Comparison of ENCODE assay signal across 35 cellular contexts in genomic region chr1:108151548-108151947, GRCh38. TPM values are rescaled to one million over a fixed set of nuclear protein-coding genes. Genes with fewer than 3 reads are reported as not detected.
DNase-seq lines count a peak whose midpoint lies in the region; ATAC-seq and TF ChIP-seq lines count a peak whose summit lies in the region.
"Had no signal": no experiment of that assay in that cellular context is flagged by ENCODE, and none has a peak within 500 bp of the region (broad histone marks: within the 10 kb centered on the region; RNA-seq: fewer than 3 reads in every experiment).

No MANE protein-coding gene starts in this region.

- no peak overlapping the region for H3K4me3 Mint-ChIP-seq in naive thymus-derived CD4-positive, alpha-beta T cell
- H3K4me3 Mint-ChIP-seq: B cell; CD14-positive monocyte; CD4-positive, alpha-beta memory T cell; CD4-positive, alpha-beta T cell; CD4-positive, CD25-positive, alpha-beta regulatory T cell; CD8-positive, alpha-beta memory T cell; CD8-positive, alpha-beta T cell had no signal

- H3K4me2 ChIP-seq in SK-N-SH: no peak overlapping the region
- H3K4me2 ChIP-seq: A549, BLaER1 had no signal

- H3K9ac ChIP-seq in SK-N-SH: no peak overlapping the region
- H3K9ac ChIP-seq: BLaER1; BLaER1 treated with 17β-estradiol and CSF1 and Interleukin-3, amounts not matched to agents 10 nM and 100 nM had no signal

- peaks cover 9 to 45% (median 41%) of the 10 kb centered on the region in 5 donors for H3K36me3 Mint-ChIP-seq in naive thymus-derived CD4-positive, alpha-beta T cell

- H3K27me3 Mint-ChIP-seq in naive thymus-derived CD4-positive, alpha-beta T cell: no peaks in the 10 kb centered on the region
- H3K27me3 Mint-ChIP-seq: B cell; CD4-positive, alpha-beta memory T cell; CD4-positive, alpha-beta T cell; CD4-positive, CD25-positive, alpha-beta regulatory T cell; CD8-positive, alpha-beta memory T cell had no signal

- no peaks in the 10 kb centered on the region for H3K27me3 ChIP-seq in SK-N-SH (ENCODE audit: insufficient read depth)
- no peaks in the 10 kb centered on the region for H3K27me3 ChIP-seq in Panc1 (ENCODE audit: control insufficient read depth, insufficient read depth, low read length)
- H3K27me3 ChIP-seq in dorsolateral prefrontal cortex: no peaks in the 10 kb centered on the region
- no peaks in the 10 kb centered on the region for H3K27me3 ChIP-seq in naive thymus-derived CD4-positive, alpha-beta T cell (ENCODE audit: control insufficient read depth in 2 of 2, insufficient read depth in 2 of 2, low read length in 2 of 2)
- H3K27me3 ChIP-seq: BE2C; BLaER1; BLaER1 treated with 17β-estradiol and CSF1 and Interleukin-3, amounts not matched to agents 10 nM and 100 nM had no signal

- POLR2A ChIA-PET in SK-N-SH (lab: Yijun Ruan, JAX): no interaction called here
- POLR2A ChIA-PET in HEK293 (lab: Yijun Ruan, JAX): no interaction called here
- POLR2A ChIA-PET in Panc1 (lab: Charles Lee): no interaction called here
- POLR2A ChIA-PET in naive thymus-derived CD4-positive, alpha-beta T cell (lab: Charles Lee): no interaction called here

- H3K9me3 ChIP-seq in SK-N-SH (no peaks in the 10 kb centered on the region), HEK293 (ENCODE audit: control insufficient read depth, insufficient read depth, low read depth, low read length) (no peaks in the 10 kb centered on the region), Panc1 (ENCODE audit: control insufficient read depth, insufficient read depth, low read depth, low read length) (no peaks in the 10 kb centered on the region)
- H3K9me3 ChIP-seq in naive thymus-derived CD4-positive, alpha-beta T cell (ENCODE audit: control insufficient read depth in 2 of 3, low read length in 3 of 3): no peaks in the 10 kb centered on the region
- H3K9me3 ChIP-seq: A549, BE2C, Caco-2 had no signal

- in situ Hi-C loops in Panc1 (cut with HindIII; ENCODE audit: low pct_unique_long_range_greater_than_20kb, low sequenced_read_pairs): no loop called here

- H3K79me2 ChIP-seq in SK-N-SH (ENCODE audit: insufficient read depth): peaks cover 3% of the 10 kb centered on the region; the same call in 1 of the 2 replicates

- H2AFZ ChIP-seq in SK-N-SH (ENCODE audit: low read depth): no peak overlapping the region

- TF ChIP-seq CTCF in SK-N-SH (IDR thresholded peaks at IDR 0.05) (no peak), HEK293 (tag by site-specific recombination; IDR thresholded peaks at IDR 0.05) (no peak), Panc1 (IDR thresholded peaks at IDR 0.05) (no peak), dorsolateral prefrontal cortex (IDR thresholded peaks at IDR 0.05 in 54 of 56, conservative IDR thresholded peaks at IDR 0.05 in 2 of 56; ENCODE audit: low read depth in 1 of 56, partially characterized antibody in 56 of 56) (no peak)

- intact Hi-C loops in Panc1 (cut with micrococcal nuclease; ENCODE audit: unreplicated experiment) (no loop called here), dorsolateral prefrontal cortex (cut with DNase I) (no loop called here)
- intact Hi-C loops in naive thymus-derived CD4-positive, alpha-beta T cell (cut with micrococcal nuclease): no loop called here

- H3K36me3 ChIP-seq in SK-N-SH (replicated peaks in 1 of 2; ENCODE audit: control insufficient read depth in 1 of 2, insufficient read depth in 2 of 2, low read length in 1 of 2) (peaks cover 44 to 65% of the 10 kb centered on the region in 2 experiments), HEK293 (ENCODE audit: control insufficient read depth in 2 of 2, insufficient read depth in 1 of 2, low read length in 2 of 2) (peaks cover 19 to 74% of the 10 kb centered on the region in 2 experiments), Panc1 (ENCODE audit: control insufficient read depth, insufficient read depth, low read length) (peaks cover 6% of the 10 kb centered on the region)
- peaks cover 0 to 18% (median 0%) of the 10 kb centered on the region in 3 experiments for H3K36me3 ChIP-seq in naive thymus-derived CD4-positive, alpha-beta T cell (ENCODE audit: control insufficient read depth in 2 of 3, insufficient read depth in 3 of 3, low read length in 3 of 3)
- H3K36me3 ChIP-seq: BE2C had no signal

- H3F3A ChIP-seq in SK-N-SH (replicated peaks; ENCODE audit: insufficient read depth): peaks cover 7% of the 10 kb centered on the region

- H3K27ac Mint-ChIP-seq in naive thymus-derived CD4-positive, alpha-beta T cell: no peak overlapping the region
- H3K27ac Mint-ChIP-seq: B cell; CD14-positive monocyte; CD4-positive, alpha-beta memory T cell; CD4-positive, alpha-beta T cell; CD4-positive, CD25-positive, alpha-beta regulatory T cell; CD8-positive, alpha-beta memory T cell; CD8-positive, alpha-beta T cell had no signal

- H3K4me1 ChIP-seq in SK-N-SH (ENCODE audit: control insufficient read depth in 1 of 2, insufficient read depth in 2 of 2, low read depth in 1 of 2, low read length in 1 of 2) (no peaks in the 10 kb centered on the region; a peak in 1 of 4 replicates), HEK293 (ENCODE audit: control insufficient read depth, insufficient read depth, low read length) (no peaks in the 10 kb centered on the region), Panc1 (ENCODE audit: control insufficient read depth, insufficient read depth, low read length) (no peaks in the 10 kb centered on the region)
- no peaks in the 10 kb centered on the region for H3K4me1 ChIP-seq in naive thymus-derived CD4-positive, alpha-beta T cell (ENCODE audit: control insufficient read depth in 2 of 2, insufficient read depth in 2 of 2, low read length in 2 of 2)
- H3K4me1 ChIP-seq: A549, BE2C, BLaER1, Caco-2 had no signal

- DNase-seq in SK-N-SH (no peak), Panc1 (ENCODE audit: low read depth, low spot score) (no peak), dorsolateral prefrontal cortex (no peak), NCI-H2107 treated with DMSO at 0.1 percent for 48 hours (lab: John Stamatoyannopoulos, UW; ENCODE audit: unreplicated experiment) (no peak)
- DNase-seq in naive thymus-derived CD4-positive, alpha-beta T cell: no peak
- DNase-seq: 8988T; ACHN; AML-193; BE2C; C1 segment of cervical spinal cord; Caco-2; Calu3; CD4-positive, alpha-beta memory T cell; CD4-positive, alpha-beta T cell; CD4-positive, CD25-positive, alpha-beta regulatory T cell; CD8-positive, alpha-beta memory T cell; CD8-positive, alpha-beta T cell; COR-L47; DMS 273 treated with DMSO at 0.1 percent for 48 hours; DMS153; DMS53; DMS79; DMS79 treated with DMSO at 0.1 percent for 48 hours; DND-41; EL had no signal

- TF ChIP-seq EP300 in SK-N-SH (IDR thresholded peaks at IDR 0.05; ENCODE audit: borderline replicate concordance in 1 of 2, low read depth in 1 of 2, low read length in 1 of 2) (no peak), Ishikawa (IDR thresholded peaks at IDR 0.05; ENCODE audit: borderline replicate concordance) (no peak)

- CTCF ChIA-PET in SK-N-SH (lab: Yijun Ruan, JAX): interaction anchor here (1.4 to 1.7 kb wide), 3 partner anchors 13 to 369 kb away, joined by 4 to 7 read pairs (median 5); no protein-coding TSS in a partner anchor
- CTCF ChIA-PET in HEK293 (lab: Yijun Ruan, JAX): interaction anchor here (1.0 to 1.2 kb wide), 2 partner anchors 22 to 493 kb away, joined by 3 read pairs; no protein-coding TSS in a partner anchor
- CTCF ChIA-PET in Panc1 (lab: Charles Lee): no interaction called here
- CTCF ChIA-PET in naive thymus-derived CD4-positive, alpha-beta T cell (lab: Charles Lee): no interaction called here

- H3K4me1 Mint-ChIP-seq in naive thymus-derived CD4-positive, alpha-beta T cell: no peaks in the 10 kb centered on the region
- H3K4me1 Mint-ChIP-seq: B cell; CD14-positive monocyte; CD8-positive, alpha-beta memory T cell had no signal

- H3K4me3 ChIP-seq in SK-N-SH (ENCODE audit: low read depth in 2 of 2, low read length in 1 of 2): no peak overlapping the region
- no peak overlapping the region for H3K4me3 ChIP-seq in HEK293 (ENCODE audit: low read depth, low read length)
- no peak overlapping the region for H3K4me3 ChIP-seq in Panc1 (ENCODE audit: low read depth in 2 of 2, low read length in 2 of 2)
- no peak overlapping the region for H3K4me3 ChIP-seq in dorsolateral prefrontal cortex
- H3K4me3 ChIP-seq in naive thymus-derived CD4-positive, alpha-beta T cell (ENCODE audit: low read length): no peak overlapping the region
- H3K4me3 ChIP-seq: A549; BLaER1; BLaER1 treated with 17β-estradiol and CSF1 and Interleukin-3, amounts not matched to agents 10 nM and 100 nM had no signal

- ATAC-seq in SK-N-SH treated with all-trans-retinoic acid at 6 μM for 48 hours (no peak), Panc1 (no peak)
- no peak for ATAC-seq in naive thymus-derived CD4-positive, alpha-beta T cell
- ATAC-seq: A549; CD8-positive, alpha-beta T cell had no signal

- peaks cover 0 to 3% (median 0%) of the 10 kb centered on the region in 11 donors for H3K9me3 Mint-ChIP-seq in naive thymus-derived CD4-positive, alpha-beta T cell
- H3K9me3 Mint-ChIP-seq: CD4-positive, alpha-beta T cell; CD4-positive, CD25-positive, alpha-beta regulatory T cell; CD8-positive, alpha-beta T cell had no signal

- TSS peak; percentile 25 for BruUV-seq in Panc1 (replicated peaks; lab: Mats Ljungman, UMichigan)

- H3K27ac ChIP-seq in SK-N-SH (ENCODE audit: low read depth in 2 of 2, low read length in 1 of 2) (no peak overlapping the region), HEK293 (ENCODE audit: extremely low read depth, low read depth, low read length) (no peak overlapping the region), Panc1 (ENCODE audit: low read length) (no peak overlapping the region), dorsolateral prefrontal cortex (no peak overlapping the region)
- no peak overlapping the region for H3K27ac ChIP-seq in naive thymus-derived CD4-positive, alpha-beta T cell (ENCODE audit: low read depth, low read length)
- H3K27ac ChIP-seq: 22Rv1; A549; BLaER1; BLaER1 treated with 17β-estradiol and CSF1 and Interleukin-3, amounts not matched to agents 10 nM and 100 nM; C4-2B had no signal

- no peaks in the 10 kb centered on the region for H3K9me2 ChIP-seq in SK-N-SH

- 89% methylated on average over 1 of the region's 1 CpG for WGBS in SK-N-SH (ENCODE audit: low lambda C conversion rate)

- TF ChIP-seq RAD21 in SK-N-SH (IDR thresholded peaks at IDR 0.05; ENCODE audit: low read length): no peak
- TF ChIP-seq RAD21 in Ishikawa (IDR thresholded peaks at IDR 0.05; ENCODE audit: low read depth): no peak

- H4K20me1 ChIP-seq in SK-N-SH (ENCODE audit: insufficient read depth): no peaks in the 10 kb centered on the region; the same call in 1 of the 2 replicates
- H4K20me1 ChIP-seq: BLaER1 had no signal

RNA-seq across cellular contexts. Expression of gene SLC25A24, which starts 48.6 kb away (rescaled TPM):
- polyA plus RNA-seq in SK-N-SH (2012; rRNA removed): 11.3 and 14.9 TPM in 2 replicates
- 18.0 and 21.1 TPM in 2 replicates for polyA plus RNA-seq in SK-N-SH (2012; cell fraction: cytosol; rRNA removed)
- 5.6 and 11.6 TPM in 2 replicates for polyA plus RNA-seq in SK-N-SH (2012; cell fraction: nucleus; rRNA removed)
- total RNA-seq in Panc1 (2021; ENCODE audit: unreplicated experiment) (31.8 TPM), dorsolateral prefrontal cortex (10 to 100 TPM in 23 of 120 experiments, 1 to 10 TPM in 97; 3.7 to 12.3 (median 8.3) TPM)
- 15.3 TPM for polyA plus RNA-seq in Panc1 (2012; ENCODE audit: insufficient read length)
- 10 to 100 TPM in 3 of 5 experiments, 1 to 10 TPM in 2; 7.1 to 27.2 (median 10.2) TPM for total RNA-seq in naive thymus-derived CD4-positive, alpha-beta T cell
- 10 to 100 TPM in 1 of 2 donors, 1 to 10 TPM in 1; 7.5 to 11.0 TPM for polyA plus RNA-seq in naive thymus-derived CD4-positive, alpha-beta T cell

Comparison
In these comparisons a context has a peak if more than half of its experiments do, and no peak if none do; other contexts are left out.
1. CTCF ChIA-PET loops: an anchor here in SK-N-SH (1.4 to 1.7 kb wide) and HEK293 (1.0 to 1.2 kb wide); none called in Panc1 and naive thymus-derived CD4-positive, alpha-beta T cell.
2. Of the 4 proteins assayed by ChIP-seq in both HEK293 and SK-N-SH: peak only in HEK293: none; only in SK-N-SH: none; in both: REST; in neither: 3.